In the genomic region with DNA sequence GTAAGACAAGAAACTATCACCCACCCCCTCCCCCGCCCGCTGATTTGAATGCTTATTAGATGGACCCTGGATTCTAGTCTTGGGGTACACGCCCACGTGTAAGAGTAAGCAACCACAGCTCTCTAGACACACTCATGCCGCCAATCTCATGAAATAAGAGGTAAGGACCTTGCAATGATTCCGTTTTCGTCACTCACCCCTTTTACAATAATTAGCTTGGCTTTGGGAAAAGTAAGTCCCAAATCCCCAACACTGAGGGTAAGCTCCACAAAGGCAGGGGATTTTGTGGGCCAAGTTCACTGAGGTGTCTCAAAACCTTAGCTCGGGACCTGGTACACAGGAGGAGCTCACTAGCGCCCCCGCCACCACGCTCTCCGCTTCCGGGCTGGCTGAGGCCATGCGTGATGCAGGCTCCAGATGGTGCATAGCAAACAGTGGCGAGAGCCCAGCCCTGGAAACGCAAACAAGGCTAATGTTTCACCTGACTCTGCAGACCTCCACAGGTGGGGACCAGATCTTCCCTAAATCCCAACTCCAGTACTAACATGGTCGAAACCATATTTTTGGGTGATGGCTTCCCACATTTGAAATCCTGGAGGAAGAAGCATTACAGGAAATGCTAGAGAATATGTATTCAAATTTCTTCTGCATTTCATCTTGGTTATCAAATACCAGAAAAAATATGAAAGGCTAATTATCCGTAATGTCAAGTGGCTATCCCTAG, we compare ENCODE assay signal across 8 cellular contexts. TPM values are rescaled to one million over a fixed set of nuclear protein-coding genes. Genes with fewer than 3 reads are reported as not detected.
DNase-seq lines count a peak whose midpoint lies in the region; ATAC-seq, FAIRE-seq and TF ChIP-seq lines count a peak whose summit lies in the region.

No MANE protein-coding gene starts in this region.

- DNase-seq in Caki2 (ENCODE audit: low read depth) (peak; percentile 69), HTR-8/SVneo (ENCODE audit: insufficient read length, low spot score) (peak; percentile 47), NOMO-1 treated with dmso at 0.1 percent for 144 hours (lab: John Stamatoyannopoulos, UW; ENCODE audit: unreplicated experiment) (peak; percentile 70), activated T-cell treated with anti-CD3 and anti-CD28 coated beads for 1 hour (ENCODE audit: low read depth) (peak; percentile 81), epithelial cell of proximal tubule (ENCODE audit: low read depth) (peak; percentile 39)
- peak; percentile 79 to 82 for DNase-seq in stimulated activated CD8-positive, alpha-beta memory T cell treated with anti-CD3 and anti-CD28 coated beads, Interleukin-4, amount 100 ng/mL, for 4 hours (ENCODE audit: low read depth in 2 of 2, low spot score in 1 of 2)

- peak overlapping the region; percentile 58 for H3K4me3 ChIP-seq in epithelial cell of proximal tubule (ENCODE audit: low read depth, low read length)
- H3K4me3 ChIP-seq in mucosa of stomach (ENCODE audit: low read length): peak overlapping the region; percentile 62

- in situ Hi-C loops in Caki2 (cut with HindIII; ENCODE audit: low pct_unique_long_range_greater_than_20kb, low sequenced_read_pairs): no loop called here

- peak; percentile 51 for ATAC-seq in GM21367 (IDR thresholded peaks at IDR 0.05; ENCODE audit: unreplicated experiment)

- TF ChIP-seq CTCF in epithelial cell of proximal tubule (conservative IDR thresholded peaks at IDR 0.05; ENCODE audit: low read depth, low read length): peak; percentile 89

- H3K9me3 ChIP-seq in mucosa of stomach (ENCODE audit: control insufficient read depth, low read length): no peaks in the 10 kb centered on the region

- no peaks in the 10 kb centered on the region for H3K27me3 ChIP-seq in mucosa of stomach (ENCODE audit: control insufficient read depth, insufficient read depth, low read length)

- peak; percentile 83 for FAIRE-seq in HTR-8/SVneo (lab: Jason Lieb, UNC)

- peaks cover 21% of the 10 kb centered on the region for H3K4me1 ChIP-seq in mucosa of stomach (ENCODE audit: control insufficient read depth, insufficient read depth, low read length)

- H3K9ac ChIP-seq in mucosa of stomach (ENCODE audit: low read length): peak overlapping the region; percentile 85

- no peaks in the 10 kb centered on the region for H3K36me3 ChIP-seq in mucosa of stomach (ENCODE audit: control insufficient read depth, insufficient read depth, low read length)

RNA-seq across cellular contexts. Expression of a gene that starts 4.1 kb away (rescaled TPM):
- total RNA-seq in Caki2 (2014; rRNA removed; shearing (Covaris generic); ENCODE audit: low replicate concordance): not detected in 2 replicates
- 1.7 and 8.4 TPM in 2 replicates for total RNA-seq in epithelial cell of proximal tubule

Comparison
In these comparisons a context has a peak if more than half of its experiments do, and no peak if none do; other contexts are left out.
1. Peak in every context shown above with its lines: DNase-seq, ATAC-seq and H3K4me3 ChIP-seq.